Comparison of ENCODE assay signal across 12 cellular contexts in genomic region chr18:76824754-76825153, GRCh38. TPM values are rescaled to one million over a fixed set of nuclear protein-coding genes. Genes with fewer than 3 reads are reported as not detected.
DNase-seq lines count a peak whose midpoint lies in the region; ATAC-seq, FAIRE-seq and TF ChIP-seq lines count a peak whose summit lies in the region.
"Had no signal": no experiment of that assay in that cellular context is flagged by ENCODE, and none has a peak within 500 bp of the region (broad histone marks: within the 10 kb centered on the region; RNA-seq: fewer than 3 reads in every experiment).

No MANE protein-coding gene starts in this region.

- WGBS in HepG2 (ENCODE audit: low lambda C conversion rate): 83% methylated on average over 5 of the region's 5 CpGs
- 81% methylated on average over 3 of the region's 5 CpGs for whole genome bisulfite sequencing in right lobe of liver (ENCODE audit: insufficient coverage, low coverage, low lambda C conversion rate, missing lambda C conversion rate)

- TF ChIP-seq RAD21 in HepG2 (CRISPR knock-in tag; IDR thresholded peaks at IDR 0.05): no peak

- H3K27me3 ChIP-seq in HepG2 (ENCODE audit: control insufficient read depth in 1 of 2, insufficient read depth in 2 of 2, low read length in 2 of 2): no peaks in the 10 kb centered on the region; a peak in 1 of 5 replicates
- no peaks in the 10 kb centered on the region for H3K27me3 ChIP-seq in right lobe of liver
- H3K27me3 ChIP-seq in mucosa of stomach (ENCODE audit: control insufficient read depth, insufficient read depth, low read length): no peaks in the 10 kb centered on the region
- no peaks in the 10 kb centered on the region for H3K27me3 ChIP-seq in uterus
- H3K27me3 ChIP-seq: upper lobe of right lung had no signal

- no peak for TF ChIP-seq CTCF in HepG2 (CRISPR knock-in tag; IDR thresholded peaks at IDR 0.05)
- no peak for TF ChIP-seq CTCF in right lobe of liver (IDR thresholded peaks at IDR 0.05)
- no peak for TF ChIP-seq CTCF in uterus (IDR thresholded peaks at IDR 0.05)

- DNase-seq in HepG2 (ENCODE audit: low spot score) (no peak), right lobe of liver (no peak), uterus (no peak), HuH-7.5 (ENCODE audit: low spot score) (no peak), foreskin melanocyte (no peak)
- no peak for DNase-seq in activated T-helper 2 cell treated with anti-CD3 and anti-CD28 coated beads, Interferon-gamma antibody, Interleukin-2, Interleukin-4, amounts not matched to agents 10 μg/mL and 5 μg/mL and 100 μg/mL, durations not matched to agents 14 hours and 24 hours and 36 hours (ENCODE audit: low spot score)
- DNase-seq: activated CD4-positive, CD25-positive, alpha-beta regulatory T cell treated with anti-CD3 and anti-CD28 coated beads, Interleukin-2, amount 50 U/mL, for 72 hours; amniotic stem cell; upper lobe of right lung had no signal

- H3K9ac ChIP-seq in HepG2 (ENCODE audit: insufficient read depth, low read depth, low read length) (peak overlapping the region; percentile 30; the same call in 1 of the 2 replicates), mucosa of stomach (ENCODE audit: low read length) (peak overlapping the region; percentile 23)

- intact Hi-C loops in HepG2 (cut with micrococcal nuclease; ENCODE audit: unreplicated experiment): no loop called here
- intact Hi-C loops in right lobe of liver (cut with DNase I): no loop called here
- intact Hi-C loops in activated T-helper 2 cell treated with anti-CD3 and anti-CD28 coated beads, Interferon-gamma antibody, Interleukin-2, Interleukin-4, amounts not matched to agents 10 μg/mL and 5 μg/mL and 100 μg/mL, durations not matched to agents 14 hours and 24 hours and 36 hours (cut with micrococcal nuclease): loop anchor here (10.0 kb wide), 1 partner anchor 310 kb away; the partner anchor contains the start of gene MBP
- intact Hi-C loops in uterus (cut with DNase I; ENCODE audit: low total_unique reads): no loop called here

- TF ChIP-seq POLR2A in HepG2 (IDR thresholded peaks at IDR 0.05; ENCODE audit: insufficient read depth in 1 of 2, low read depth in 2 of 2, low read length in 2 of 2) (no peak), right lobe of liver (IDR thresholded peaks at IDR 0.05) (no peak), uterus (IDR thresholded peaks at IDR 0.05) (no peak)

- FAIRE-seq in HepG2 (lab: Jason Lieb, UNC): no peak
- FAIRE-seq: islet of Langerhans had no signal

- H3K9me3 ChIP-seq in HepG2 (ENCODE audit: low read length) (no peaks in the 10 kb centered on the region), right lobe of liver (no peaks in the 10 kb centered on the region), mucosa of stomach (ENCODE audit: control insufficient read depth, low read length) (no peaks in the 10 kb centered on the region), uterus (no peaks in the 10 kb centered on the region)
- H3K9me3 ChIP-seq: upper lobe of right lung had no signal

- TF ChIP-seq EP300 in HepG2 (IDR thresholded peaks at IDR 0.05; ENCODE audit: low read depth in 2 of 2, low read length in 2 of 2) (no peak), HepG2 (CRISPR knock-in tag; IDR thresholded peaks at IDR 0.05; ENCODE audit: borderline replicate concordance) (no peak)

- H3K9me3 Mint-ChIP-seq in activated T-helper 2 cell treated with anti-CD3 and anti-CD28 coated beads, Interferon-gamma antibody, Interleukin-2, Interleukin-4, amounts not matched to agents 10 μg/mL and 5 μg/mL and 100 μg/mL, durations not matched to agents 14 hours and 24 hours and 36 hours: no peaks in the 10 kb centered on the region

- H3K79me2 ChIP-seq in HepG2 (ENCODE audit: insufficient read depth, low read length): peaks cover 42% of the 10 kb centered on the region

- no peaks in the 10 kb centered on the region for H3K27me3 Mint-ChIP-seq in activated T-helper 2 cell treated with anti-CD3 and anti-CD28 coated beads, Interferon-gamma antibody, Interleukin-2, Interleukin-4, amounts not matched to agents 10 μg/mL and 5 μg/mL and 100 μg/mL, durations not matched to agents 14 hours and 24 hours and 36 hours (ENCODE audit: low read depth)

- H3K4me3 ChIP-seq in HepG2 (replicated peaks in 1 of 3; ENCODE audit: insufficient read depth in 1 of 3, low read depth in 2 of 3, low read length in 3 of 3) (no peak overlapping the region), right lobe of liver (no peak overlapping the region), mucosa of stomach (ENCODE audit: low read length) (no peak overlapping the region), uterus (no peak overlapping the region)
- H3K4me3 ChIP-seq: upper lobe of right lung had no signal

- H3K4me1 Mint-ChIP-seq in activated T-helper 2 cell treated with anti-CD3 and anti-CD28 coated beads, Interferon-gamma antibody, Interleukin-2, Interleukin-4, amounts not matched to agents 10 μg/mL and 5 μg/mL and 100 μg/mL, durations not matched to agents 14 hours and 24 hours and 36 hours (ENCODE audit: low read depth): peaks cover 36% of the 10 kb centered on the region

- H3K27ac ChIP-seq in HepG2 (ENCODE audit: extremely low read length, insufficient read depth, low read length): no peak overlapping the region
- H3K27ac ChIP-seq in right lobe of liver: no peak overlapping the region
- peak overlapping the region; percentile 91 to 99 for H3K27ac ChIP-seq in uterus
- H3K27ac ChIP-seq: upper lobe of right lung had no signal

- H4K20me1 ChIP-seq in HepG2 (ENCODE audit: insufficient read depth, low read length): no peaks in the 10 kb centered on the region

- CTCF ChIA-PET in HepG2 (lab: Yijun Ruan, JAX; ENCODE audit: low intra/inter-chr PET ratio, low total read pairs): no interaction called here

- no peak overlapping the region for H3K4me2 ChIP-seq in HepG2 (ENCODE audit: low read depth, low read length)

- no peaks in the 10 kb centered on the region for H3K36me3 ChIP-seq in HepG2 (replicated peaks in 1 of 2; ENCODE audit: control insufficient read depth in 1 of 2, insufficient read depth in 2 of 2, low read length in 2 of 2)
- no peaks in the 10 kb centered on the region for H3K36me3 ChIP-seq in right lobe of liver
- H3K36me3 ChIP-seq in mucosa of stomach (ENCODE audit: control insufficient read depth, insufficient read depth, low read length): no peaks in the 10 kb centered on the region
- no peaks in the 10 kb centered on the region for H3K36me3 ChIP-seq in uterus
- H3K36me3 ChIP-seq: upper lobe of right lung had no signal

- in situ Hi-C loops in HepG2 (cut with HindIII; ENCODE audit: extremely low pct_ligation_motif_present, low pct_unique_long_range_greater_than_20kb): no loop called here

- peak overlapping the region; percentile 70 for H3K27ac Mint-ChIP-seq in activated T-helper 2 cell treated with anti-CD3 and anti-CD28 coated beads, Interferon-gamma antibody, Interleukin-2, Interleukin-4, amounts not matched to agents 10 μg/mL and 5 μg/mL and 100 μg/mL, durations not matched to agents 14 hours and 24 hours and 36 hours

- no peak overlapping the region for H2AFZ ChIP-seq in HepG2 (ENCODE audit: low read length)

- POLR2A ChIA-PET in HepG2 (lab: Yijun Ruan, JAX): no interaction called here

- ATAC-seq in HepG2 (no peak), right lobe of liver (no peak), GM18511 (IDR thresholded peaks at IDR 0.05; ENCODE audit: unreplicated experiment) (no peak)
- ATAC-seq: upper lobe of right lung had no signal

- BruUV-seq in HepG2 (replicated peaks; lab: Mats Ljungman, UMichigan): no TSS peak

- H3K4me1 ChIP-seq in HepG2 (ENCODE audit: insufficient read depth, low read length): peaks cover 37% of the 10 kb centered on the region
- H3K4me1 ChIP-seq in right lobe of liver: peaks cover 0 to 8% (median 0%) of the 10 kb centered on the region in 4 donors
- peaks cover 25% of the 10 kb centered on the region for H3K4me1 ChIP-seq in mucosa of stomach (ENCODE audit: control insufficient read depth, insufficient read depth, low read length)
- no peaks in the 10 kb centered on the region for H3K4me1 ChIP-seq in uterus

- H3K4me3 Mint-ChIP-seq in activated T-helper 2 cell treated with anti-CD3 and anti-CD28 coated beads, Interferon-gamma antibody, Interleukin-2, Interleukin-4, amounts not matched to agents 10 μg/mL and 5 μg/mL and 100 μg/mL, durations not matched to agents 14 hours and 24 hours and 36 hours (ENCODE audit: low read depth): peak overlapping the region; percentile 56

- peaks cover 28% of the 10 kb centered on the region for H3K36me3 Mint-ChIP-seq in activated T-helper 2 cell treated with anti-CD3 and anti-CD28 coated beads, Interferon-gamma antibody, Interleukin-2, Interleukin-4, amounts not matched to agents 10 μg/mL and 5 μg/mL and 100 μg/mL, durations not matched to agents 14 hours and 24 hours and 36 hours (ENCODE audit: low read depth)

TF ChIP-seq in HepG2, 621 proteins besides CTCF, POLR2A, EP300 and RAD21 (continues in another document):
- TF ChIP-seq FOXK2 (IDR thresholded peaks at IDR 0.05) (no peak), SIX1 (CRISPR knock-in tag; IDR thresholded peaks at IDR 0.05; ENCODE audit: borderline replicate concordance) (no peak)

RNA-seq across cellular contexts. Expression of gene ZNF236, which starts 2.4 kb away (rescaled TPM):
- total RNA-seq in HepG2 (2016; rRNA removed; fragmentation: Illumina TruSeq; extraction: Trizol): 7.2 and 9.2 TPM in 2 replicates
- 61.5 and 67.5 TPM in 2 replicates for total RNA-seq in HepG2 (2016; cell fraction: cytosol; rRNA removed; fragmentation: Illumina TruSeq; extraction: Trizol; ENCODE audit: low read depth)
- 7.3 and 7.5 TPM in 2 replicates for total RNA-seq in HepG2 (2016; cell fraction: insoluble cytoplasmic fraction; rRNA removed; fragmentation: Illumina TruSeq; extraction: Trizol)
- 27.9 and 29.6 TPM in 2 replicates for total RNA-seq in HepG2 (2016; cell fraction: membrane; rRNA removed; fragmentation: Illumina TruSeq; extraction: Trizol)
- total RNA-seq in HepG2 (2016; cell fraction: nucleus; rRNA removed; fragmentation: Illumina TruSeq; extraction: Trizol): 11.9 and 13.5 TPM in 2 replicates
- polyA plus RNA-seq in HepG2 (2011; rRNA removed): 3.0 and 3.4 TPM in 2 replicates
- polyA plus RNA-seq in HepG2 (2011; cell fraction: cytosol; rRNA removed): 1.9 TPM in 2 replicates
- 10.0 and 10.5 TPM in 2 replicates for polyA plus RNA-seq in HepG2 (2011; cell fraction: nucleus; rRNA removed)
- 1.7 and 2.1 TPM in 2 replicates for polyA plus RNA-seq in HepG2 (2012)
- 0.10 TPM in 2 replicates for polyA plus RNA-seq in HepG2 (2016; cell fraction: cytosol; fragmentation: Illumina TruSeq; extraction: Trizol; ENCODE audit: low read depth)
- 2.1 and 2.7 TPM in 2 replicates for polyA plus RNA-seq in HepG2 (2016; cell fraction: insoluble cytoplasmic fraction; fragmentation: Illumina TruSeq; extraction: Trizol; ENCODE audit: low read depth)
- 0.42 and 0.51 TPM in 2 replicates for polyA plus RNA-seq in HepG2 (2016; cell fraction: membrane; fragmentation: Illumina TruSeq; extraction: Trizol; ENCODE audit: low read depth)
- 5.6 and 6.3 TPM in 2 replicates for polyA plus RNA-seq in HepG2 (2016; cell fraction: nucleus; fragmentation: Illumina TruSeq; extraction: Trizol; ENCODE audit: insufficient read depth, low read depth)
- polyA minus RNA-seq in HepG2 (2011; rRNA and poly(A)+ RNA removed; ENCODE audit: low replicate concordance): 20.6 and 28.6 TPM in 2 replicates
- polyA minus RNA-seq in HepG2 (2011; cell fraction: cytosol; rRNA and poly(A)+ RNA removed): 8.0 and 17.3 TPM in 2 replicates
- 27.7 and 32.1 TPM in 2 replicates for polyA minus RNA-seq in HepG2 (2011; cell fraction: nucleus; rRNA and poly(A)+ RNA removed)
- total RNA-seq in right lobe of liver: 1 to 10 TPM; 3.8 to 7.6 (median 5.8) TPM
- total RNA-seq in activated T-helper 2 cell treated with anti-CD3 and anti-CD28 coated beads, Interferon-gamma antibody, Interleukin-2, Interleukin-4, amounts not matched to agents 10 μg/mL and 5 μg/mL and 100 μg/mL, durations not matched to agents 14 hours and 24 hours and 36 hours: 19.8 and 22.9 TPM in 2 replicates
- total RNA-seq in uterus: 10 to 100 TPM; 16.7 to 40.7 (median 22.9) TPM

Comparison
In these comparisons a context has a peak if more than half of its experiments do, and no peak if none do; other contexts are left out.
1. H3K27ac ChIP-seq: peak in uterus (2 of 2); none in HepG2 (single experiment) and right lobe of liver (0 of 3).